ENCODE assay signal across 15 cellular contexts in genomic region chr3:67686067-67686466, GRCh38. TPM values are rescaled to one million over a fixed set of nuclear protein-coding genes. Genes with fewer than 3 reads are reported as not detected.
DNase-seq lines count a peak whose midpoint lies in the region; ATAC-seq and TF ChIP-seq lines count a peak whose summit lies in the region.
"Had no signal": no experiment of that assay in that cellular context is flagged by ENCODE, and none has a peak within 500 bp of the region (broad histone marks: within the 10 kb centered on the region; RNA-seq: fewer than 3 reads in every experiment).

No MANE protein-coding gene starts in this region.

- peaks cover 51% of the 10 kb centered on the region for H3K4me1 ChIP-seq in OCI-LY7 (ENCODE audit: insufficient read depth, low read length, poor library complexity, severe bottlenecking)
- H3K4me1 ChIP-seq: sigmoid colon had no signal

- H3K27me3 Mint-ChIP-seq in activated T-cell treated with anti-CD3 and anti-CD28 coated beads, Interleukin-2, amount 50 U/mL, for 72 hours (ENCODE audit: low read depth): no peaks in the 10 kb centered on the region
- no peaks in the 10 kb centered on the region for H3K27me3 Mint-ChIP-seq in naive thymus-derived CD8-positive, alpha-beta T cell
- no peaks in the 10 kb centered on the region for H3K27me3 Mint-ChIP-seq in activated CD4-positive, alpha-beta memory T cell treated with anti-CD3 and anti-CD28 coated beads for 36 hours

- peak overlapping the region; percentile 51 for H3K4me3 ChIP-seq in OCI-LY7 (ENCODE audit: low read depth, low read length, poor library complexity, severe bottlenecking)
- H3K4me3 ChIP-seq: GM23248, ovary, sigmoid colon, SK-N-MC had no signal

- no peak for ATAC-seq in activated T-cell treated with anti-CD3 and anti-CD28 coated beads, Interleukin-2, amount 50 U/mL, for 72 hours (replicated peaks in 1 of 2)
- peak; percentile 5 for ATAC-seq in HG02759 (IDR thresholded peaks at IDR 0.05; ENCODE audit: unreplicated experiment)
- peak; percentile 39 to 42 for ATAC-seq in naive thymus-derived CD8-positive, alpha-beta T cell
- ATAC-seq: Panc1 had no signal

- peaks cover 31% of the 10 kb centered on the region for H3K4me1 Mint-ChIP-seq in activated T-cell treated with anti-CD3 and anti-CD28 coated beads, Interleukin-2, amount 50 U/mL, for 72 hours (ENCODE audit: low read depth)
- peaks cover 12 to 33% (median 32%) of the 10 kb centered on the region in 4 donors for H3K4me1 Mint-ChIP-seq in naive thymus-derived CD8-positive, alpha-beta T cell
- peaks cover 25% of the 10 kb centered on the region for H3K4me1 Mint-ChIP-seq in activated CD4-positive, alpha-beta memory T cell treated with anti-CD3 and anti-CD28 coated beads for 36 hours (ENCODE audit: low read depth)

- peaks cover 0 to 1% of the 10 kb centered on the region in 2 donors for H3K9me3 Mint-ChIP-seq in activated T-cell treated with anti-CD3 and anti-CD28 coated beads, Interleukin-2, amount 50 U/mL, for 72 hours
- peaks cover 0 to 9% (median 0%) of the 10 kb centered on the region in 9 donors for H3K9me3 Mint-ChIP-seq in naive thymus-derived CD8-positive, alpha-beta T cell
- no peaks in the 10 kb centered on the region for H3K9me3 Mint-ChIP-seq in activated CD4-positive, alpha-beta memory T cell treated with anti-CD3 and anti-CD28 coated beads for 36 hours

- CTCF ChIA-PET in OCI-LY7 (lab: Charles Lee; ENCODE audit: unreplicated experiment): no interaction called here
- CTCF ChIA-PET in activated CD4-positive, alpha-beta memory T cell treated with anti-CD3 and anti-CD28 coated beads for 36 hours (lab: Charles Lee): no interaction called here

- no peaks in the 10 kb centered on the region for H3K9me2 ChIP-seq in OCI-LY7 (ENCODE audit: insufficient read depth, low read length)

- DNase-seq in activated T-cell treated with anti-CD3 and anti-CD28 coated beads, Interleukin-2, amount 50 U/mL, for 72 hours: no peak
- DNase-seq in activated T-cell treated with anti-CD3 and anti-CD28 coated beads, Interleukin-2, amount 50 U/mL, for 48 hours: no peak
- DNase-seq in OCI-LY7 (ENCODE audit: low spot score) (peak; percentile 35), NCI-H774 (lab: John Stamatoyannopoulos, UW) (no peak), NCI-H510A (lab: John Stamatoyannopoulos, UW) (no peak)
- DNase-seq in naive thymus-derived CD8-positive, alpha-beta T cell: no peak
- DNase-seq in activated CD4-positive, alpha-beta memory T cell treated with anti-CD3 and anti-CD28 coated beads for 36 hours: no peak
- DNase-seq: GM23248, NCI-H187 treated with DMSO at 0.1 percent for 48 hours, NCI-H446 treated with DMSO at 0.1 percent for 48 hours, ovary, sigmoid colon had no signal

- H3K4me2 ChIP-seq in OCI-LY7 (ENCODE audit: low read length): peak overlapping the region; percentile 78

- intact Hi-C loops in OCI-LY7 (cut with micrococcal nuclease; ENCODE audit: unreplicated experiment): loop anchor here (5.0 to 10.0 kb wide), 2 partner anchors 639 to 1191 kb away; no protein-coding TSS in a partner anchor
- intact Hi-C loops in activated CD4-positive, alpha-beta memory T cell treated with anti-CD3 and anti-CD28 coated beads for 36 hours (cut with micrococcal nuclease): no loop called here

- peak overlapping the region; percentile 63 to 69 for H3K4me3 Mint-ChIP-seq in activated T-cell treated with anti-CD3 and anti-CD28 coated beads, Interleukin-2, amount 50 U/mL, for 72 hours
- H3K4me3 Mint-ChIP-seq in naive thymus-derived CD8-positive, alpha-beta T cell: peak overlapping the region; percentile 44 to 82 (median 68)
- no peak overlapping the region for H3K4me3 Mint-ChIP-seq in activated CD4-positive, alpha-beta memory T cell treated with anti-CD3 and anti-CD28 coated beads for 36 hours

- H3K27ac ChIP-seq in OCI-LY7 (ENCODE audit: low read depth, low read length, poor library complexity, severe bottlenecking): peak overlapping the region; percentile 96
- H3K27ac ChIP-seq: GM23248, ovary, sigmoid colon, SK-N-MC had no signal

- BruUV-seq in OCI-LY7 (replicated peaks; lab: Mats Ljungman, UMichigan): no TSS peak

- no peak for TF ChIP-seq CTCF in OCI-LY7 (conservative IDR thresholded peaks at IDR 0.05; ENCODE audit: low read length)

- POLR2A ChIA-PET in OCI-LY7 (lab: Charles Lee): interaction anchor here (1.1 to 1.5 kb wide), 2 partner anchors 8 to 17 kb away, joined by 4 read pairs; no protein-coding TSS in a partner anchor
- POLR2A ChIA-PET in naive thymus-derived CD8-positive, alpha-beta T cell (lab: Charles Lee): no interaction called here
- POLR2A ChIA-PET in activated CD4-positive, alpha-beta memory T cell treated with anti-CD3 and anti-CD28 coated beads for 36 hours (lab: Charles Lee): no interaction called here

- peak overlapping the region; percentile 86 for H2AFZ ChIP-seq in OCI-LY7 (ENCODE audit: low read length)
- H2AFZ ChIP-seq: GM23248 had no signal

- H3K9me3 ChIP-seq in OCI-LY7 (ENCODE audit: low read length): peaks cover 15% of the 10 kb centered on the region; the same call in 1 of the 2 replicates
- H3K9me3 ChIP-seq: ovary, sigmoid colon had no signal

- H3K36me3 ChIP-seq in OCI-LY7 (ENCODE audit: insufficient read depth, low read length): peaks cover 15% of the 10 kb centered on the region
- H3K36me3 ChIP-seq: ovary, sigmoid colon had no signal

- H3K36me3 Mint-ChIP-seq in activated T-cell treated with anti-CD3 and anti-CD28 coated beads, Interleukin-2, amount 50 U/mL, for 72 hours (ENCODE audit: insufficient read depth in 2 of 2): peaks cover 2 to 7% of the 10 kb centered on the region in 2 donors
- peaks cover 0 to 10% (median 5%) of the 10 kb centered on the region in 3 donors for H3K36me3 Mint-ChIP-seq in naive thymus-derived CD8-positive, alpha-beta T cell
- H3K36me3 Mint-ChIP-seq in activated CD4-positive, alpha-beta memory T cell treated with anti-CD3 and anti-CD28 coated beads for 36 hours: no peaks in the 10 kb centered on the region

- peak overlapping the region; percentile 52 for H3K27ac Mint-ChIP-seq in activated T-cell treated with anti-CD3 and anti-CD28 coated beads, Interleukin-2, amount 50 U/mL, for 72 hours
- H3K27ac Mint-ChIP-seq in naive thymus-derived CD8-positive, alpha-beta T cell: peak overlapping the region; percentile 79 to 90 (median 86)
- H3K27ac Mint-ChIP-seq in activated CD4-positive, alpha-beta memory T cell treated with anti-CD3 and anti-CD28 coated beads for 36 hours: no peak overlapping the region

- H4K20me1 ChIP-seq in OCI-LY7 (ENCODE audit: insufficient read depth, low read length): no peaks in the 10 kb centered on the region

- H3K79me2 ChIP-seq in OCI-LY7 (ENCODE audit: insufficient read depth, low read depth, low read length): no peaks in the 10 kb centered on the region

RNA-seq across cellular contexts. Expression of gene SUCLG2, which starts 31.7 kb away (rescaled TPM):
- total RNA-seq in activated T-cell treated with anti-CD3 and anti-CD28 coated beads, Interleukin-2, amount 50 U/mL, for 72 hours: 10 to 100 TPM; 35.8 to 39.5 TPM
- 28.3 and 29.4 TPM in 2 replicates for total RNA-seq in OCI-LY7 (2014; rRNA removed; shearing (Covaris generic))
- 44.7 and 48.9 TPM in 2 replicates for total RNA-seq in OCI-LY7 (2022)
- 10 to 100 TPM; 62.7 to 64.6 TPM for total RNA-seq in naive thymus-derived CD8-positive, alpha-beta T cell
- 10 to 100 TPM; 79.7 to 93.8 (median 91.4) TPM for polyA plus RNA-seq in naive thymus-derived CD8-positive, alpha-beta T cell
- 10 to 100 TPM; 53.3 to 57.8 TPM for total RNA-seq in activated CD4-positive, alpha-beta memory T cell treated with anti-CD3 and anti-CD28 coated beads for 36 hours

Comparison
In these comparisons a context has a peak if more than half of its experiments do, and no peak if none do; other contexts are left out.
1. ATAC-seq: peak in HG02759 (single experiment) and naive thymus-derived CD8-positive, alpha-beta T cell (2 of 2); none in activated T-cell treated with anti-CD3 and anti-CD28 coated beads, Interleukin-2, amount 50 U/mL, for 72 hours (0 of 2).